ENCODE assay signal across 12 cellular contexts in genomic region chr21:41802684-41803083, GRCh38. TPM values are rescaled to one million over a fixed set of nuclear protein-coding genes. Genes with fewer than 3 reads are reported as not detected.
DNase-seq lines count a peak whose midpoint lies in the region.
"Had no signal": no experiment of that assay in that cellular context is flagged by ENCODE, and none has a peak within 500 bp of the region (broad histone marks: within the 10 kb centered on the region; RNA-seq: fewer than 3 reads in every experiment).

No MANE protein-coding gene starts in this region.

- H2BK5ac ChIP-seq in mesenchymal stem cell (ENCODE audit: low read depth, low read length, poor library complexity, severe bottlenecking) (no peak overlapping the region), trophoblast cell (ENCODE audit: low read depth, low read length, poor library complexity) (no peak overlapping the region)

- H4K8ac ChIP-seq in mesenchymal stem cell (ENCODE audit: low read length) (no peak overlapping the region), trophoblast cell (ENCODE audit: low read depth, low read length) (no peak overlapping the region)

- no peaks in the 10 kb centered on the region for H3K27me3 ChIP-seq in skeletal muscle tissue (ENCODE audit: control insufficient read depth in 3 of 3, insufficient read depth in 3 of 3, low read length in 3 of 3)
- H3K27me3 ChIP-seq in mesenchymal stem cell (ENCODE audit: control insufficient read depth in 1 of 2, insufficient read depth in 1 of 2, low read length in 2 of 2): no peaks in the 10 kb centered on the region
- no peaks in the 10 kb centered on the region for H3K27me3 ChIP-seq in trophoblast cell (ENCODE audit: insufficient read depth, low read length)

- no peak overlapping the region for H2BK15ac ChIP-seq in mesenchymal stem cell (ENCODE audit: low read depth, poor library complexity, severe bottlenecking)

- no peak overlapping the region for H3K23ac ChIP-seq in mesenchymal stem cell (ENCODE audit: low read length in 2 of 2)
- H3K23ac ChIP-seq in trophoblast cell (ENCODE audit: low read length): no peak overlapping the region

- H2AFZ ChIP-seq in mesenchymal stem cell (ENCODE audit: low read depth, low read length) (no peak overlapping the region), trophoblast cell (ENCODE audit: insufficient read depth, low read length, poor library complexity) (no peak overlapping the region)

- H4K12ac ChIP-seq in trophoblast cell (ENCODE audit: low read depth, low read length): no peak overlapping the region

- H4K91ac ChIP-seq in mesenchymal stem cell (ENCODE audit: low read length): no peak overlapping the region
- no peak overlapping the region for H4K91ac ChIP-seq in trophoblast cell (ENCODE audit: low read depth, low read length)

- no peak overlapping the region for H3K14ac ChIP-seq in mesenchymal stem cell (ENCODE audit: low read length in 2 of 2)
- H3K14ac ChIP-seq in trophoblast cell (ENCODE audit: low read length): no peak overlapping the region

- H3K79me2 ChIP-seq in trophoblast cell (ENCODE audit: control insufficient read depth, insufficient read depth, low read length, poor library complexity): no peaks in the 10 kb centered on the region

- H3K4me1 ChIP-seq in skeletal muscle tissue (ENCODE audit: control insufficient read depth in 3 of 3, insufficient read depth in 3 of 3, low read length in 3 of 3) (peaks cover 7 to 14% (median 9%) of the 10 kb centered on the region in 3 donors), mesenchymal stem cell (ENCODE audit: control insufficient read depth, insufficient read depth, low read depth, low read length) (peaks cover 8% of the 10 kb centered on the region), trophoblast cell (ENCODE audit: control insufficient read depth in 1 of 2, insufficient read depth in 2 of 2, low read length in 2 of 2) (peaks cover 0 to 3% of the 10 kb centered on the region in 2 experiments)

- H3K79me1 ChIP-seq in mesenchymal stem cell (replicated peaks; ENCODE audit: low read length, poor library complexity, severe bottlenecking): peaks cover 6% of the 10 kb centered on the region
- H3K79me1 ChIP-seq in trophoblast cell (ENCODE audit: low read length): no peaks in the 10 kb centered on the region

- H3K4me3 ChIP-seq in skeletal muscle tissue (ENCODE audit: low read length in 3 of 3) (peak overlapping the region; percentile 6 to 42 (median 10)), mesenchymal stem cell (ENCODE audit: insufficient read depth in 1 of 2, low read depth in 1 of 2, low read length in 2 of 2) (no peak overlapping the region), trophoblast cell (ENCODE audit: low read depth, low read length) (no peak overlapping the region)

- H2BK12ac ChIP-seq in mesenchymal stem cell (ENCODE audit: low read length in 2 of 2): no peak overlapping the region
- H2BK12ac ChIP-seq in trophoblast cell (ENCODE audit: low read length): no peak overlapping the region

- H3K18ac ChIP-seq in mesenchymal stem cell (ENCODE audit: low read depth in 1 of 2, low read length in 2 of 2) (no peak overlapping the region), trophoblast cell (ENCODE audit: low read length) (no peak overlapping the region)

- H3K4me2 ChIP-seq in mesenchymal stem cell (ENCODE audit: low read length, poor library complexity, severe bottlenecking) (no peak overlapping the region), trophoblast cell (ENCODE audit: low read length) (no peak overlapping the region)

- peaks cover 13 to 31% (median 21%) of the 10 kb centered on the region in 3 donors for H3K36me3 ChIP-seq in skeletal muscle tissue (ENCODE audit: control insufficient read depth in 3 of 3, insufficient read depth in 3 of 3, low read length in 3 of 3)
- peaks cover 43 to 45% of the 10 kb centered on the region in 2 experiments for H3K36me3 ChIP-seq in mesenchymal stem cell (ENCODE audit: control insufficient read depth in 1 of 2, insufficient read depth in 2 of 2, low read depth in 1 of 2, low read length in 2 of 2)
- peaks cover 18 to 27% of the 10 kb centered on the region in 2 experiments for H3K36me3 ChIP-seq in trophoblast cell (ENCODE audit: control insufficient read depth in 1 of 2, insufficient read depth in 2 of 2, low read length in 2 of 2)

- H2AK5ac ChIP-seq in mesenchymal stem cell (ENCODE audit: low read length, severe bottlenecking) (no peak overlapping the region), trophoblast cell (ENCODE audit: low read length) (no peak overlapping the region)

- H3K4ac ChIP-seq in mesenchymal stem cell (ENCODE audit: low read depth in 1 of 2, low read length in 2 of 2): no peak overlapping the region
- H3K4ac ChIP-seq in trophoblast cell (ENCODE audit: low read depth, low read length): no peak overlapping the region

- H3K9me3 ChIP-seq in skeletal muscle tissue (ENCODE audit: control insufficient read depth in 3 of 3, low read length in 3 of 3) (no peaks in the 10 kb centered on the region), mesenchymal stem cell (ENCODE audit: control insufficient read depth, low read length) (no peaks in the 10 kb centered on the region), trophoblast cell (ENCODE audit: insufficient read depth, low read depth, low read length) (peaks cover 4% of the 10 kb centered on the region)

- 98% methylated on average over 19 of the region's 19 CpGs for WGBS in mesenchymal stem cell
- no CpG with 5 or more reads among the region's 19 CpGs for WGBS in trophoblast cell (ENCODE audit: extremely low coverage, insufficient coverage, insufficient read length)

- H3K27ac ChIP-seq in skeletal muscle tissue (ENCODE audit: low read depth, low read length) (no peak overlapping the region), mesenchymal stem cell (ENCODE audit: low read length, poor library complexity, severe bottlenecking) (no peak overlapping the region), trophoblast cell (ENCODE audit: low read depth, low read length) (no peak overlapping the region)

- H3K9ac ChIP-seq in skeletal muscle tissue (ENCODE audit: low read depth in 1 of 3, low read length in 3 of 3) (peak overlapping the region in 2 of 3 donors; percentile 43 to 47), mesenchymal stem cell (ENCODE audit: low read length) (no peak overlapping the region), trophoblast cell (ENCODE audit: low read length) (no peak overlapping the region)

- DNase-seq in COLO829 (ENCODE audit: low spot score) (peak; percentile 41), astrocyte of the hippocampus (ENCODE audit: low read depth, low spot score) (peak; percentile 27), hippocampal formation (lab: John Stamatoyannopoulos, UW) (peak; percentile 37 to 58), mesenchymal stem cell (no peak), kidney glomerular epithelial cell (lab: John Stamatoyannopoulos, UW) (no peak), trophoblast cell (no peak)
- no peak for DNase-seq in activated CD4-positive, alpha-beta T cell treated with anti-CD3 and anti-CD28 coated beads, Interleukin-2, amount 50 U/mL, for 4 hours
- DNase-seq: activated effector memory CD4-positive, alpha-beta T cell treated with anti-CD3 and anti-CD28 coated beads, Interleukin-2, amount 50 U/mL, for 16 hours; DMS79; NCI-H2227 treated with DMSO at 0.1 percent for 48 hours had no signal

- no peak overlapping the region for H2BK120ac ChIP-seq in mesenchymal stem cell (ENCODE audit: low read depth, low read length)
- H2BK120ac ChIP-seq in trophoblast cell (ENCODE audit: insufficient read depth, low read length, poor library complexity): no peak overlapping the region

RNA-seq across cellular contexts. Expression of gene RIPK4, which starts 35.8 kb away (rescaled TPM):
- total RNA-seq in skeletal muscle tissue: under 0.01 TPM
- polyA plus RNA-seq in mesenchymal stem cell (2013, experiment 1 of 2): not detected
- not detected for polyA plus RNA-seq in mesenchymal stem cell (2013, experiment 2 of 2)
- polyA plus RNA-seq in trophoblast cell (2013): 2.6 and 2.7 TPM in 2 replicates
- total RNA-seq: neural crest cell had no signal

Comparison
In these comparisons a context has a peak if more than half of its experiments do, and no peak if none do; other contexts are left out.
1. DNase-seq: peak in COLO829 (single experiment), astrocyte of the hippocampus (single experiment) and hippocampal formation (2 of 2); none in activated CD4-positive, alpha-beta T cell treated with anti-CD3 and anti-CD28 coated beads, Interleukin-2, amount 50 U/mL, for 4 hours (0 of 2), mesenchymal stem cell (single experiment), kidney glomerular epithelial cell (single experiment) and trophoblast cell (0 of 2).
2. H3K4me3 ChIP-seq: peak in skeletal muscle tissue (3 of 3); none in mesenchymal stem cell (0 of 2) and trophoblast cell (single experiment).
3. H3K9ac ChIP-seq: peak in skeletal muscle tissue (2 of 3); none in mesenchymal stem cell (single experiment) and trophoblast cell (single experiment).